4 cellular contexts compared by ENCODE assay signal in the genomic region with DNA sequence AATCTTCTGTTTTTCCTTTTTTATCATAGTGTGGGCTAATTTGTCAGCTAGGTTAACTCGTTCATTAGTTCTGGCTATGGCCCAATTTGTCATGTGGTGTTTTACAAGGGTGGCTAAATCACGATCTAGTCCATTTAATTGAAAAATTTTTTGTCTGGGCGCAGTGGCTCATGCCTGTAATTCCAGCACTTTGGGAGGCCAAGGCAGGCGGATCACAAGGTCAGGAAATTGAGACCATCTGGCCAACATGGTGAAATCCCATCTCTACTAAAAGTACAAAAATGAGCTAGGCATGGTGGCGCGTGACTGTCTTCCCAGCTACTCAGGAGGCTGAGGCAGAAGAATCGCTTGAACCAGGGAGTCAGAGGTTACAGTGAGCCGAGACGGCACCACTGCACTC. TPM values are rescaled to one million over a fixed set of nuclear protein-coding genes. Genes with fewer than 3 reads are reported as not detected.
"Had no signal": no experiment of that assay in that cellular context is flagged by ENCODE, and none has a peak within 500 bp of the region (broad histone marks: within the 10 kb centered on the region; RNA-seq: fewer than 3 reads in every experiment).

No MANE protein-coding gene starts in this region.

RNA-seq across cellular contexts. Expression of gene FMO1, which starts 47.1 kb away (rescaled TPM):
- total RNA-seq: left lobe of liver, mesothelial cell of epicardium, mucosa of gallbladder, natural killer cell had no signal
